Comparison of ENCODE assay signal across 22 cellular contexts in the genomic region with DNA sequence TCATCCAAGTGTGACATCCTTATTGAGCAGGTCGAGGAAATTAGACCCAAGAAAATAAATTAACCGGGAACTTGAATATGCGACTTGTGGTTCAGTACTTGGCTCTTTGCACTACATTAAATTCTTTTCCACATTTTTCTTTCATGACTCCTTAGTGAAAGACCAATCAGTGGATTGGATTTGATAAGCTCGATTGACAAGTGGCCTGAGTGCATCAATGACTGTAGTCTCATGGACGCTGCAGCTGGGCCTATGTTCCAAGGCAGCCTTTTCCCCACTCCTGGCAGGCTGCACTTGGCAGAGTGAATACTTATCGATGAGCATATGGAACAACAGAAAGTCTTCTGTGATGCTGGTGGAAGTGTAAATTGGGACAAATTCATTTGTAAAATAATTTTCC.
DNase-seq lines count a peak whose midpoint lies in the region; TF ChIP-seq lines count a peak whose summit lies in the region.
"Had no signal": no experiment of that assay in that cellular context is flagged by ENCODE, and none has a peak within 500 bp of the region (broad histone marks: within the 10 kb centered on the region; RNA-seq: fewer than 3 reads in every experiment).

No MANE protein-coding gene starts in this region.

- H3K27me3 ChIP-seq in A673 (replicated peaks; ENCODE audit: insufficient read depth, low read depth, low read length, poor library complexity) = peaks cover 4% of the 10 kb centered on the region
- H3K27me3 ChIP-seq: tibial nerve had no signal

- H3K36me3 ChIP-seq in A673 (ENCODE audit: insufficient read depth, low read length, poor library complexity, severe bottlenecking) = no peaks in the 10 kb centered on the region
- H3K36me3 ChIP-seq: heart left ventricle, tibial nerve had no signal

- no peaks in the 10 kb centered on the region for H3K4me1 ChIP-seq in A673 (ENCODE audit: insufficient read depth, low read length, poor library complexity, severe bottlenecking)

- CTCF ChIA-PET in A673 (lab: Charles Lee) = no interaction called here

- intact Hi-C loops in A673 (cut with micrococcal nuclease; ENCODE audit: unreplicated experiment) = no loop called here

- no TSS peak for BruUV-seq in A673 (replicated peaks; lab: Mats Ljungman, UMichigan)

- H3K9me3 ChIP-seq in A673 (ENCODE audit: low read depth, low read length, poor library complexity, severe bottlenecking) = no peaks in the 10 kb centered on the region
- H3K9me3 ChIP-seq: heart left ventricle, tibial nerve had no signal

- no peak overlapping the region for H3K4me3 ChIP-seq in A673 (ENCODE audit: low read depth, low read length, poor library complexity, severe bottlenecking)
- H3K4me3 ChIP-seq: heart left ventricle, tibial nerve had no signal

- TF ChIP-seq CTCF in A673 (conservative IDR thresholded peaks at IDR 0.05; ENCODE audit: low read depth, low read length) = no peak

- no peak overlapping the region for H3K27ac ChIP-seq in A673 (ENCODE audit: low read depth, low read length, poor library complexity, severe bottlenecking)
- H3K27ac ChIP-seq: heart left ventricle, tibial nerve had no signal

- DNase-seq in AG20443 (ENCODE audit: low spot score) (peak; percentile 52), HS-5 (ENCODE audit: low read depth) (peak; percentile 16), astrocyte of the hippocampus (ENCODE audit: low read depth, low spot score) (peak; percentile 86), kidney tubule cell (ENCODE audit: low spot score) (peak; percentile 50), GM19240 (ENCODE audit: insufficient read length, low spot score) (no peak), OCI-M1 (lab: John Stamatoyannopoulos, UW) (no peak), A673 (ENCODE audit: low spot score) (no peak), GOT3 (lab: John Stamatoyannopoulos, UW) (no peak)
- DNase-seq: activated CD8-positive, alpha-beta T cell treated with anti-CD3 and anti-CD28 coated beads, Interleukin-2, amount 10 ng/mL, durations not matched to agents 7 days and 5 days; activated naive CD4-positive, alpha-beta T cell treated with anti-CD3 and anti-CD28 coated beads for 36 hours; activated T-cell treated with anti-CD3 and anti-CD28 coated beads, Interleukin-2, amount 50 U/mL, for 24 hours; cerebellar nuclear complex; effector CD4-positive, alpha-beta T cell; erythroblast; heart left ventricle; NCI-H2081; nephron progenitor cell; NK-92 treated with Interleukin-12 subunit alpha and Interleukin-12 subunit beta, amount 100 ng/mL, for 24 hours; stimulated activated CD4-positive, alpha-beta T cell treated with anti-CD3 and anti-CD28 coated beads, Interleukin-1b, Interleukin-23, amount 100 ng/mL, for 48 hours; stimulated activated naive CD4-positive, alpha-beta T cell; T-helper 9 cell had no signal

- POLR2A ChIA-PET in A673 (lab: Charles Lee; ENCODE audit: low non-redundant PET) = no interaction called here

Comparison
In these comparisons a context has a peak if more than half of its experiments do, and no peak if none do; other contexts are left out.
1. DNase-seq: peak in AG20443 (single experiment), HS-5 (single experiment), astrocyte of the hippocampus (single experiment) and kidney tubule cell (single experiment); none in GM19240 (single experiment), OCI-M1 (single experiment), A673 (single experiment) and GOT3 (single experiment).